15 cellular contexts compared by ENCODE assay signal in genomic region chr4:87937523-87937922, GRCh38. TPM values are rescaled to one million over a fixed set of nuclear protein-coding genes. Genes with fewer than 3 reads are reported as not detected.
DNase-seq lines count a peak whose midpoint lies in the region; ATAC-seq lines count a peak whose summit lies in the region.
"Had no signal": no experiment of that assay in that cellular context is flagged by ENCODE, and none has a peak within 500 bp of the region (broad histone marks: within the 10 kb centered on the region; RNA-seq: fewer than 3 reads in every experiment).

No MANE protein-coding gene starts in this region.

- POLR2A ChIA-PET in T-cell (lab: Charles Lee): no interaction called here

- H3K27ac Mint-ChIP-seq in T-cell: no peak overlapping the region
- H3K27ac Mint-ChIP-seq: CD14-positive monocyte; CD4-positive, alpha-beta memory T cell had no signal

- peaks cover 26% of the 10 kb centered on the region for H3K36me3 ChIP-seq in HUES64 (ENCODE audit: insufficient read depth, low read length)
- H3K36me3 ChIP-seq: BLaER1 had no signal

- H3K9ac ChIP-seq in HUES64 (ENCODE audit: low read depth, low read length): no peak overlapping the region
- H3K9ac ChIP-seq: BLaER1 had no signal

- peaks cover 0 to 11% of the 10 kb centered on the region in 2 donors for H3K27me3 Mint-ChIP-seq in T-cell

- no peaks in the 10 kb centered on the region for H3K36me3 Mint-ChIP-seq in T-cell
- H3K36me3 Mint-ChIP-seq: CD14-positive monocyte; CD4-positive, alpha-beta memory T cell had no signal

- 100% methylated on average over 1 of the region's 1 CpG for WGBS in HUES64

- CTCF ChIA-PET in T-cell (lab: Charles Lee): no interaction called here

- peaks cover 0 to 3% (median 0%) of the 10 kb centered on the region in 3 donors for H3K4me1 Mint-ChIP-seq in T-cell

- no peak overlapping the region for H3K27ac ChIP-seq in HUES64 (ENCODE audit: low read depth, low read length)
- H3K27ac ChIP-seq: BLaER1 had no signal

- H3K27me3 ChIP-seq in HUES64 (ENCODE audit: insufficient read depth, low read length): no peaks in the 10 kb centered on the region
- H3K27me3 ChIP-seq: BLaER1 had no signal

- ATAC-seq in GM21381 (IDR thresholded peaks at IDR 0.05; ENCODE audit: unreplicated experiment) (no peak), T-cell (replicated peaks in 1 of 4) (no peak)

- H3K9me3 Mint-ChIP-seq in T-cell: no peaks in the 10 kb centered on the region

- peak; percentile 12 to 55 for DNase-seq in NCI-H524 (lab: John Stamatoyannopoulos, UW)
- DNase-seq in NCI-H524 treated with DMSO at 0.1 percent for 48 hours (lab: John Stamatoyannopoulos, UW): no peak
- peak; percentile 2 for DNase-seq in NCI-H69 (lab: John Stamatoyannopoulos, UW)
- no peak for DNase-seq in T-cell
- no peak for DNase-seq in iPS-NIHi7 (ENCODE audit: extremely low spot score)
- DNase-seq: 8988T; CD4-positive, alpha-beta memory T cell; DMS153; DMS79; GDM1; HCEC 1CT had no signal

- H3K4me3 Mint-ChIP-seq in T-cell: no peak overlapping the region
- H3K4me3 Mint-ChIP-seq: CD14-positive monocyte; CD4-positive, alpha-beta memory T cell had no signal

- peaks cover 21% of the 10 kb centered on the region for H3K4me1 ChIP-seq in HUES64 (ENCODE audit: insufficient read depth, low read length)
- H3K4me1 ChIP-seq: BLaER1 had no signal

- no peaks in the 10 kb centered on the region for H3K9me3 ChIP-seq in HUES64 (ENCODE audit: insufficient read depth, low read depth, low read length)

- H3K4me3 ChIP-seq in HUES64 (ENCODE audit: low read length): peak overlapping the region; percentile 37
- H3K4me3 ChIP-seq: BLaER1 had no signal

RNA-seq across cellular contexts. Expression of gene SPP1, which starts 38.0 kb away (rescaled TPM):
- polyA plus RNA-seq in HUES64 (2013, experiment 1 of 2): 36.8 TPM
- 34.9 TPM for polyA plus RNA-seq in HUES64 (2013, experiment 2 of 2)
- total RNA-seq in T-cell: 1 to 10 TPM in 1 of 5 donors, under 1 TPM in 2, not detected in 2; 0.69 to 1.1 (median 0.89) TPM
- polyA plus RNA-seq: CD14-positive monocyte; CD4-positive, alpha-beta memory T cell had no signal

Comparison
In these comparisons a context has a peak if more than half of its experiments do, and no peak if none do; other contexts are left out.
1. DNase-seq: peak in NCI-H524 (2 of 2) and NCI-H69 (single experiment); none in NCI-H524 treated with DMSO at 0.1 percent for 48 hours (single experiment), T-cell (0 of 34) and iPS-NIHi7 (single experiment).